In the genomic region with DNA sequence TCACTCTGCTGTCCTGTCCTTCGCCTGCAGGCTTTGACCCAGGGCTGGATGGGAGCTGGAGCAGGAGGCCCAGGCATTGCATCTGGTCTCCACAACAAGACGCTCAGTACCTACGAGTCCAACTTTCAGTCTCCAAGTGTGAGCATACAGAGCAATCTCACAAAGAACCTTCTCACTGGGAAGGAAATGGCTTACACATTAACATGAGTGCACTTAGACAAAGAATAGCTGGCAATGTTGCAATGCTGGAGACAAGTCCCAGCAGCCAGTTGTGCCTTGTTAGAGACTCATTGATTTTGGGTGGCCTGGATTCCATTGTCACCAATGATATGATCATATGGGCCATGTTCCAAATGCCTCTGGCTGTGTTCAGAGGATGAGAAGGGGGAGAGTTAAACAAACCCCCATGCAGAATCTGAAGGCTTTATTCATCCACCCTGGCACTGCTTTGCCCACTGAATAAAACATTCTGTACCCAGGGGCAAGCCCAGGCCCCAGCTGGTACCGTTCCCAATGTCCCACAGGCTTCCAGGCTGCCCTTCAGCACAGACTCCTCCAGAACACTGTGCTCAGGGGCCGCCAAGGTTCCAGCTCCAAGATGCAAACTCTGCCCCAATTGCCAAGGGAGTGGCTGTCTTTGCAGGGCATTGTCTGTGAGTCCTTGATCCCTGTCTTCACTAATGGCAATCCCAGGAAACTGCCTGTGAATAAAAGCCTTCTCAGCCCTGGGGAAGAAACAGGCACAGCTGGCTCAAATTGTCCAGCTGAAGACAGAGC, we compare ENCODE assay signal across 14 cellular contexts.
DNase-seq lines count a peak whose midpoint lies in the region; ATAC-seq and TF ChIP-seq lines count a peak whose summit lies in the region.
"Had no signal": no experiment of that assay in that cellular context is flagged by ENCODE, and none has a peak within 500 bp of the region (broad histone marks: within the 10 kb centered on the region; RNA-seq: fewer than 3 reads in every experiment).

No MANE protein-coding gene starts in this region.

- DNase-seq in HuH-7.5 (ENCODE audit: low spot score) (peak; percentile 47), putamen (ENCODE audit: low spot score) (peak; percentile 99), HK-2 (ENCODE audit: unreplicated experiment) (no peak), NCI-H1694 (lab: John Stamatoyannopoulos, UW) (no peak), T-helper 9 cell (no peak)
- DNase-seq: activated CD4-positive, alpha-beta T cell treated with anti-CD3 and anti-CD28 coated beads for 36 hours; CD8-positive, alpha-beta memory T cell; NCI-H1092 had no signal

- peaks cover 75% of the 10 kb centered on the region for H3K27me3 Mint-ChIP-seq in brain

- H3K4me3 Mint-ChIP-seq in brain, result no peak overlapping the region
- H3K4me3 Mint-ChIP-seq: activated CD4-positive, alpha-beta T cell treated with anti-CD3 and anti-CD28 coated beads for 36 hours; activated T-helper 17 cell treated with anti-CD3 and anti-CD28 coated beads, Interleukin-2, amount 50 U/mL, for 72 hours; CD8-positive, alpha-beta memory T cell; stimulated activated effector memory CD8-positive, alpha-beta T cell treated with anti-CD3 and anti-CD28 coated beads, Interleukin-12 subunit alpha, Interleukin-12 subunit beta, amount 100 ng/mL, for 72 hours had no signal

- peaks cover 9 to 35% (median 19%) of the 10 kb centered on the region in 5 experiments for H3K9me3 Mint-ChIP-seq in brain
- H3K9me3 Mint-ChIP-seq: stimulated activated effector memory CD8-positive, alpha-beta T cell treated with anti-CD3 and anti-CD28 coated beads, Interleukin-12 subunit alpha, Interleukin-12 subunit beta, amount 100 ng/mL, for 72 hours had no signal

- ATAC-seq in GM18519 (IDR thresholded peaks at IDR 0.05; ENCODE audit: low FRiP score, unreplicated experiment), result no peak
- ATAC-seq: activated CD4-positive, alpha-beta T cell treated with anti-CD3 and anti-CD28 coated beads for 36 hours; activated T-helper 17 cell treated with anti-CD3 and anti-CD28 coated beads, Interleukin-2, amount 50 U/mL, for 72 hours; stimulated activated effector memory CD8-positive, alpha-beta T cell treated with anti-CD3 and anti-CD28 coated beads, Interleukin-12 subunit alpha, Interleukin-12 subunit beta, amount 100 ng/mL, for 72 hours had no signal

- H3K27me3 ChIP-seq in layer of hippocampus (ENCODE audit: control insufficient read depth, insufficient read depth, low read length), result no peaks in the 10 kb centered on the region

- peaks cover 17% of the 10 kb centered on the region for H3K4me1 Mint-ChIP-seq in brain
- H3K4me1 Mint-ChIP-seq: activated T-helper 17 cell treated with anti-CD3 and anti-CD28 coated beads, Interleukin-2, amount 50 U/mL, for 72 hours had no signal

- TF ChIP-seq CTCF in brain (conservative IDR thresholded peaks at IDR 0.05), result no peak

- peaks cover 6% of the 10 kb centered on the region for H3K36me3 Mint-ChIP-seq in brain
- H3K36me3 Mint-ChIP-seq: stimulated activated effector memory CD8-positive, alpha-beta T cell treated with anti-CD3 and anti-CD28 coated beads, Interleukin-12 subunit alpha, Interleukin-12 subunit beta, amount 100 ng/mL, for 72 hours had no signal

- H3K27ac Mint-ChIP-seq in brain, result peak overlapping the region; percentile 42 to 90 (median 80)
- H3K27ac Mint-ChIP-seq: activated CD4-positive, alpha-beta T cell treated with anti-CD3 and anti-CD28 coated beads for 36 hours; activated T-helper 17 cell treated with anti-CD3 and anti-CD28 coated beads, Interleukin-2, amount 50 U/mL, for 72 hours; stimulated activated effector memory CD8-positive, alpha-beta T cell treated with anti-CD3 and anti-CD28 coated beads, Interleukin-12 subunit alpha, Interleukin-12 subunit beta, amount 100 ng/mL, for 72 hours had no signal

- peak overlapping the region; percentile 92 for H3K27ac ChIP-seq in layer of hippocampus (ENCODE audit: low read depth, low read length)
- H3K27ac ChIP-seq: SK-N-MC had no signal

Comparison
In these comparisons a context has a peak if more than half of its experiments do, and no peak if none do; other contexts are left out.
1. DNase-seq: peak in HuH-7.5 (single experiment) and putamen (single experiment); none in HK-2 (single experiment), NCI-H1694 (single experiment) and T-helper 9 cell (single experiment).